In the genomic region with DNA sequence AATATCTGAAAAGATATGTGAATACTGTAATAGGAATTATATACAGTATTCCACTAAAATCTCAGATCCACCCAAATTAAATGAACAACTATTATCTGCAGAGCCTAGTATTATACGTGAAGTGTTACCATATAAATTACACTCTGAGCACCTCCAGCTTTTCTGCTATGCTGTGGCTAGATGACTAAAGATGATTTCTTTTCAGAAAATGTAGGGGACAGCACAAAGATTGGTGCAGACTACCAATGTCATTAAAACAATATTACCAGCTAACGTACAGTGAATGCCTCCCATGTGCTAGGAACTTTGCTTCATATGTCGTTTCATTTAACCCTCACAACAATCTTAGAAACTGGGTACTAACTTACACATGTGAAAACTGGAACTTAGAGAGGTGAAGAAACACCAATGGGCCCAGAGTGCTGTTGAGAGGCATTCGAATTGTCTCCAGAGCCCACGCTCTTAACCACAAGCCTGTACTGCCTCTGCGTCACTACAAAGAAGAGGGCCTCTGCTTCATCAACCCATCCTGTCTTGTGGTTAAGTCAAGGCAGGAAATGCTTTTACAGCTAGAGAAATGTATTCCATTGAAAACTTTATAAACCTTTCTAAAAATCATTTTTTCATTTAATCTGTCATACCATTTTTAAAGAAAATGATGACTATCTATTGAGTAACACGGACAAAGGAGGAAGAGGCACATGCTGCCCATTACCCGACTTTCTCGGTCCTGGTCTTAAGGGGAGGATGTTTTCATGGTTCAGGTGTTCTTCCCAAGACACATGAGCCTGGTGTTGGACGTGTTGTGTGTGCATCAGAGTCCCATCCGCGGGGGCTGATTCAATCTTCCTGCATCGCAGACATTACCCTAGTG, we compare ENCODE assay signal across 8 cellular contexts.
DNase-seq lines count a peak whose midpoint lies in the region; ATAC-seq lines count a peak whose summit lies in the region.

No MANE protein-coding gene starts in this region.

- H3K36me3 ChIP-seq in SK-N-MC (ENCODE audit: insufficient read depth, low read length): no peaks in the 10 kb centered on the region

- H3K27ac ChIP-seq in SK-N-MC: no peak overlapping the region

- ATAC-seq in GM18517 (IDR thresholded peaks at IDR 0.05; ENCODE audit: unreplicated experiment): peak; percentile 93
- ATAC-seq in HG02885 (IDR thresholded peaks at IDR 0.05; ENCODE audit: poor library complexity, unreplicated experiment): peak; percentile 93

- no peaks in the 10 kb centered on the region for H3K27me3 Mint-ChIP-seq in activated naive CD8-positive, alpha-beta T cell

- no peaks in the 10 kb centered on the region for H3K9me3 Mint-ChIP-seq in activated naive CD8-positive, alpha-beta T cell (ENCODE audit: low read depth)

- peak overlapping the region; percentile 93 for H3K27ac Mint-ChIP-seq in activated naive CD8-positive, alpha-beta T cell

- H3K9ac ChIP-seq in SK-N-MC (ENCODE audit: insufficient read length): no peak overlapping the region

- no peak overlapping the region for H3K4me3 ChIP-seq in SK-N-MC

- H3K4me1 Mint-ChIP-seq in activated naive CD8-positive, alpha-beta T cell (ENCODE audit: low read depth): peaks cover 80% of the 10 kb centered on the region

- peaks cover 12% of the 10 kb centered on the region for H3K36me3 Mint-ChIP-seq in activated naive CD8-positive, alpha-beta T cell

- DNase-seq in SK-N-MC (ENCODE audit: low read depth, low spot score) (peak; percentile 32), DMS 273 (lab: John Stamatoyannopoulos, UW; ENCODE audit: unreplicated experiment) (no peak), NCI-H226 (no peak), SW 1271 (lab: John Stamatoyannopoulos, UW) (no peak)
- DNase-seq in stimulated activated CD4-positive, alpha-beta T cell treated with anti-CD3 and anti-CD28 coated beads, Interleukin-15, amount 100 ng/mL, for 48 hours (ENCODE audit: low read depth in 2 of 2): peak; percentile 51 to 60

- H3K4me3 Mint-ChIP-seq in activated naive CD8-positive, alpha-beta T cell: peak overlapping the region; percentile 92

- H3K9me3 ChIP-seq in SK-N-MC (ENCODE audit: low read depth, low read length): no peaks in the 10 kb centered on the region

Comparison
In these comparisons a context has a peak if more than half of its experiments do, and no peak if none do; other contexts are left out.
1. DNase-seq: peak in SK-N-MC (single experiment) and stimulated activated CD4-positive, alpha-beta T cell treated with anti-CD3 and anti-CD28 coated beads, Interleukin-15, amount 100 ng/mL, for 48 hours (2 of 2); none in DMS 273 (single experiment), NCI-H226 (single experiment) and SW 1271 (0 of 2).